Comparison of ENCODE assay signal across 15 cellular contexts in genomic region chr17:29789186-29790170, GRCh38.
DNase-seq lines count a peak whose midpoint lies in the region; ATAC-seq and TF ChIP-seq lines count a peak whose summit lies in the region.
"Had no signal": no experiment of that assay in that cellular context is flagged by ENCODE, and none has a peak within 500 bp of the region (broad histone marks: within the 10 kb centered on the region; RNA-seq: fewer than 3 reads in every experiment).

No MANE protein-coding gene starts in this region.

- H4K8ac ChIP-seq in mesendoderm (ENCODE audit: low read depth, low read length), result no peak overlapping the region

- no peak overlapping the region for H3K27ac ChIP-seq in mesendoderm (ENCODE audit: low read depth, low read length)
- H3K27ac ChIP-seq: A549, gastrocnemius medialis had no signal

- peaks cover 7% of the 10 kb centered on the region for H3K4me1 ChIP-seq in mesendoderm (ENCODE audit: control insufficient read depth, low read depth, low read length)
- H3K4me1 ChIP-seq: Caco-2 had no signal

- H3K4me1 Mint-ChIP-seq in neural crest cell, result peaks cover 22% of the 10 kb centered on the region
- H3K4me1 Mint-ChIP-seq: stimulated activated naive CD8-positive, alpha-beta T cell treated with anti-CD3 and anti-CD28 coated beads, Interleukin-15, amount 100 ng/mL, for 72 hours had no signal

- DNase-seq in Right ventricle myocardium inferior (ENCODE audit: missing footprints), result no peak
- no peak for DNase-seq in cardiac septum (ENCODE audit: low spot score)
- DNase-seq in fibroblast of gingiva (ENCODE audit: low read depth), result peak; percentile 79
- DNase-seq in neural crest cell (ENCODE audit: low read depth, low spot score), result no peak
- DNase-seq in mesendoderm, result no peak
- no peak for DNase-seq in NK-92 (lab: John Stamatoyannopoulos, UW; ENCODE audit: unreplicated experiment)
- DNase-seq in stimulated activated CD4-positive, alpha-beta T cell treated with anti-CD3 and anti-CD28 coated beads, Interleukin-2, amount 100 ng/mL, for 48 hours, result no peak
- DNase-seq: activated naive CD8-positive, alpha-beta T cell treated with anti-CD3 and anti-CD28 coated beads for 36 hours; Caco-2; gastrocnemius medialis; MG63; NCI-H2227 treated with DMSO at 0.1 percent for 48 hours; stimulated activated naive CD8-positive, alpha-beta T cell treated with anti-CD3 and anti-CD28 coated beads, Interleukin-15, amount 100 ng/mL, for 72 hours had no signal

- H2AK5ac ChIP-seq in mesendoderm (ENCODE audit: low read length), result no peak overlapping the region

- TF ChIP-seq CTCF in neural crest cell (conservative IDR thresholded peaks at IDR 0.05), result no peak

- WGBS in mesendoderm (ENCODE audit: extremely low coverage, insufficient coverage, low lambda C conversion rate), result no CpG with 5 or more reads among the region's 4 CpGs

- ATAC-seq in Right ventricle myocardium inferior, result peak; percentile 92
- no peak for ATAC-seq in GM21737 (IDR thresholded peaks at IDR 0.05; ENCODE audit: unreplicated experiment)
- ATAC-seq: stimulated activated naive CD8-positive, alpha-beta T cell treated with anti-CD3 and anti-CD28 coated beads, Interleukin-15, amount 100 ng/mL, for 72 hours had no signal

- H3K4me2 ChIP-seq in mesendoderm (ENCODE audit: low read length), result no peak overlapping the region
- H3K4me2 ChIP-seq: A549 had no signal

- no peaks in the 10 kb centered on the region for H3K27me3 Mint-ChIP-seq in neural crest cell (ENCODE audit: low read depth)
- H3K27me3 Mint-ChIP-seq: activated naive CD8-positive, alpha-beta T cell treated with anti-CD3 and anti-CD28 coated beads for 36 hours; stimulated activated naive CD8-positive, alpha-beta T cell treated with anti-CD3 and anti-CD28 coated beads, Interleukin-15, amount 100 ng/mL, for 72 hours had no signal

- no peaks in the 10 kb centered on the region for H3K9me3 Mint-ChIP-seq in neural crest cell
- H3K9me3 Mint-ChIP-seq: activated naive CD8-positive, alpha-beta T cell treated with anti-CD3 and anti-CD28 coated beads for 36 hours; stimulated activated naive CD8-positive, alpha-beta T cell treated with anti-CD3 and anti-CD28 coated beads, Interleukin-15, amount 100 ng/mL, for 72 hours had no signal

- H3K9ac ChIP-seq in mesendoderm (ENCODE audit: low read length), result no peak overlapping the region

- no peak overlapping the region for H2BK15ac ChIP-seq in mesendoderm (replicated peaks; ENCODE audit: low read depth)

- H3K79me1 ChIP-seq in mesendoderm (ENCODE audit: low read length), result no peaks in the 10 kb centered on the region

- H3K27ac Mint-ChIP-seq in neural crest cell (ENCODE audit: unreplicated experiment), result peak overlapping the region; percentile 4
- H3K27ac Mint-ChIP-seq: activated naive CD8-positive, alpha-beta T cell treated with anti-CD3 and anti-CD28 coated beads for 36 hours had no signal

- H3K4ac ChIP-seq in mesendoderm (ENCODE audit: low read depth, low read length), result no peak overlapping the region

- H3K36me3 Mint-ChIP-seq in neural crest cell (ENCODE audit: low read depth), result peaks cover 22% of the 10 kb centered on the region
- H3K36me3 Mint-ChIP-seq: activated naive CD8-positive, alpha-beta T cell treated with anti-CD3 and anti-CD28 coated beads for 36 hours had no signal

- H3K27me3 ChIP-seq in mesendoderm (ENCODE audit: insufficient read depth, low read length, poor library complexity), result no peaks in the 10 kb centered on the region
- H3K27me3 ChIP-seq: gastrocnemius medialis, MG63 had no signal

- no peak overlapping the region for H3K4me3 Mint-ChIP-seq in neural crest cell
- H3K4me3 Mint-ChIP-seq: activated naive CD8-positive, alpha-beta T cell treated with anti-CD3 and anti-CD28 coated beads for 36 hours; stimulated activated naive CD8-positive, alpha-beta T cell treated with anti-CD3 and anti-CD28 coated beads, Interleukin-15, amount 100 ng/mL, for 72 hours had no signal

- no peak overlapping the region for H4K5ac ChIP-seq in mesendoderm (ENCODE audit: low read length)

- H2BK5ac ChIP-seq in mesendoderm (ENCODE audit: low read length), result no peak overlapping the region

- no peak overlapping the region for H3K23ac ChIP-seq in mesendoderm (ENCODE audit: low read length)

- no peak overlapping the region for H3K18ac ChIP-seq in mesendoderm (ENCODE audit: low read length)

- H3K36me3 ChIP-seq in mesendoderm (ENCODE audit: control insufficient read depth, insufficient read depth, low read length), result no peaks in the 10 kb centered on the region
- H3K36me3 ChIP-seq: gastrocnemius medialis had no signal

- no peak overlapping the region for H2BK120ac ChIP-seq in mesendoderm (ENCODE audit: low read depth, low read length)

- no peak overlapping the region for H3K4me3 ChIP-seq in mesendoderm (ENCODE audit: low read length)
- H3K4me3 ChIP-seq: A549, gastrocnemius medialis, MG63 had no signal

- intact Hi-C loops in Right ventricle myocardium inferior (cut with DNase I), result no loop called here
- intact Hi-C loops in cardiac septum (cut with DNase I), result no loop called here

- H3K79me2 ChIP-seq in mesendoderm (ENCODE audit: control insufficient read depth, insufficient read depth, low read length), result no peaks in the 10 kb centered on the region

- no peak overlapping the region for H3K56ac ChIP-seq in mesendoderm (ENCODE audit: low read length)
